ENCODE assay signal across 38 cellular contexts in the genomic region with DNA sequence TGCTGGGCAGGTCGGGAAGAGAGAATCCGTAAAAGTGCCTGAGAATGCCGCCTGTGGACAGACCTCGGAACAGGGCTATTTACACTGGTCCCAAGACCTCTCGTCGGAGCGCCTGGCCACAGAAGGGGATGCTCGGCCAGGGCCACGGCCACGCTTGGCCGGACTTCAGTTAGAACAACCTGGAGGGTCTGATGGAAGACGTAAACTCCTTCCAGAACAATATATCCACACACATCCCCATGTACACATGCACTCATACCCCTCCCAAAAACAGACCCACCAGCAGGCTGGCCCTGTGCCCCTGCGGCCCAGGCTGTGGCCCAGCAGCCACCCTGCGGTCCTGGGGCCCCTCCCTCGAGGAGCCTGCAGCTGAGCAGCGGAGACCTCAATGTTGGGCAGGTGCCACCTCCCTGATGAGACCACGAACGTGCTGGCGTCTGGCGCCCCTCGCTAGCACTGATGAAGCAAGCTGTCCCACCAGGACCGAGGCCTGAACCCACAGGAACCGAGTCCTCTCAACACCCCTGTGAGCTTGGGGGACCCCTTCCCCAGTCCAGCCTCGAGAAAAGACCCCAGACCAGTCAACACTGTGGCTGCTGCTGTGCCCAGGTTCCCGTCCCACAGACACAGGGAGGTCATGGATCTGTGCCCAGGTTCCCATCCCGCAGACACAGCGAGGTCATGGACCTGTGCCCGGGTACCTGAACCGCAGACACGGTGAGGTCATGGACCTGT. TPM values are rescaled to one million over a fixed set of nuclear protein-coding genes. Genes with fewer than 3 reads are reported as not detected.
"Had no signal": no experiment of that assay in that cellular context is flagged by ENCODE, and none has a peak within 500 bp of the region (broad histone marks: within the 10 kb centered on the region; RNA-seq: fewer than 3 reads in every experiment).

No MANE protein-coding gene starts in this region.

- DNase-seq: activated B cell treated with CpG ODN at 0.5 μM for 24 hours; activated CD4-positive, alpha-beta T cell treated with anti-CD3 and anti-CD28 coated beads for 48 hours; activated CD4-positive, alpha-beta T cell treated with anti-CD3 and anti-CD28 coated beads, Interleukin-2, amount 50 U/mL, for 4 hours; activated CD4-positive, CD25-positive, alpha-beta regulatory T cell treated with anti-CD3 and anti-CD28 coated beads, Interleukin-2, amount 50 U/mL, for 72 hours; activated CD8-positive, alpha-beta T cell treated with anti-CD3 and anti-CD28 coated beads for 36 hours; activated effector memory CD4-positive, alpha-beta T cell treated with anti-CD3 and anti-CD28 coated beads, Interleukin-2, amount 50 U/mL, for 16 hours; activated naive CD4-positive, alpha-beta T cell; activated naive CD4-positive, alpha-beta T cell treated with anti-CD3 and anti-CD28 coated beads, Interleukin-2, amount 50 U/mL, for 16 hours; activated naive CD8-positive, alpha-beta T cell treated with anti-CD3 and anti-CD28 coated beads for 36 hours; activated T-cell treated with anti-CD3 and anti-CD28 coated beads, Interleukin-2, amount 50 U/mL, for 1 hour; activated T-cell treated with anti-CD3 and anti-CD28 coated beads, Interleukin-2, amount 50 U/mL, for 72 hours; amygdala; caudate nucleus; Kasumi-1; KG1; MG63; NCI-H1048; NCI-H1417; NCI-H146; NCI-H187; NCI-H2029 treated with DMSO at 0.1 percent for 48 hours; NCI-H2107; NCI-H2171; NCI-H510A; NCI-H526; NCI-H748 treated with DMSO at 0.1 percent for 48 hours; NK-92 treated with Interleukin-12 subunit alpha and Interleukin-12 subunit beta, amount 100 ng/mL, for 24 hours; PC-3; Peyer's patch; RPMI8226; SW 1271; T-helper 1 cell; T-helper 2 cell; T-helper 9 cell had no signal

- H3K27me3 ChIP-seq: ascending aorta, breast epithelium, MG63, Peyer's patch had no signal

- H3K4me1 ChIP-seq: ascending aorta, breast epithelium, Peyer's patch had no signal

- ATAC-seq: activated CD8-positive, alpha-beta T cell treated with anti-CD3 and anti-CD28 coated beads for 36 hours; activated T-cell treated with anti-CD3 and anti-CD28 coated beads, Interleukin-2, amount 50 U/mL, for 72 hours; activated T-helper 17 cell treated with anti-CD3 and anti-CD28 coated beads, Interleukin-2, amount 50 U/mL, for 72 hours; PC-3 had no signal

- H3K27ac ChIP-seq: ascending aorta, breast epithelium, Peyer's patch, VCaP had no signal

- H3K9me3 Mint-ChIP-seq: activated B cell treated with CpG ODN at 0.5 μM for 24 hours; activated CD8-positive, alpha-beta T cell treated with anti-CD3 and anti-CD28 coated beads for 36 hours; activated T-cell treated with anti-CD3 and anti-CD28 coated beads, Interleukin-2, amount 50 U/mL, for 72 hours had no signal

- H3K27me3 Mint-ChIP-seq: activated B cell treated with CpG ODN at 0.5 μM for 24 hours; activated T-helper 17 cell treated with anti-CD3 and anti-CD28 coated beads, Interleukin-2, amount 50 U/mL, for 72 hours had no signal

- H3K9me3 ChIP-seq: ascending aorta, breast epithelium, MG63, Peyer's patch had no signal

- H3K4me3 Mint-ChIP-seq: activated B cell treated with CpG ODN at 0.5 μM for 24 hours; activated CD8-positive, alpha-beta T cell treated with anti-CD3 and anti-CD28 coated beads for 36 hours; activated naive CD8-positive, alpha-beta T cell treated with anti-CD3 and anti-CD28 coated beads for 36 hours; activated T-cell treated with anti-CD3 and anti-CD28 coated beads, Interleukin-2, amount 50 U/mL, for 72 hours had no signal

- H3K36me3 ChIP-seq: ascending aorta, breast epithelium, MG63, Peyer's patch had no signal

- H3K27ac Mint-ChIP-seq: activated CD8-positive, alpha-beta T cell treated with anti-CD3 and anti-CD28 coated beads for 36 hours; activated T-cell treated with anti-CD3 and anti-CD28 coated beads, Interleukin-2, amount 50 U/mL, for 72 hours had no signal

- H3K4me3 ChIP-seq: ascending aorta, breast epithelium, MG63, Peyer's patch had no signal

RNA-seq across cellular contexts. Expression of gene CFAP46, which starts 8.9 kb away (rescaled TPM):
- total RNA-seq: activated T-helper 17 cell treated with anti-CD3 and anti-CD28 coated beads, Interleukin-2, amount 50 U/mL, for 72 hours; ascending aorta; Peyer's patch had no signal
